Comparison of ENCODE assay signal across 26 cellular contexts in the genomic region with DNA sequence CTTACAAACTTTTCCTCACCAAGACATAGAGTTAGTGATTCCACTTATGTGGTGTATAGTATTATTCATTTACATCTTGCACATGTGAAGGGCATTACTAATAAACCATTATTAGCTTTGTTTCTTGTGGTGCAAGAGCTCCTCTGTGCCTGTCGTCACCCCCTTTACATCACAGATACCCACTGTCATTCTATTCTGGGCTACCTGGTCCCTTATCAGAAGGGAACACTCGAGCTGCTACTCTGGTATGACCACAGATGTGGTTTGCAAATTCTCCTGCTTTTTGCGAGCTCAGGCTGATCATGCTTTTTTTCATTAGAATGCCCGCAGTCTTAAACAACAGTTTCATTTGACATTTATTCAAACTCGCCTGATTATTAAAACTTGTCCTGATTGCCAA. TPM values are rescaled to one million over a fixed set of nuclear protein-coding genes. Genes with fewer than 3 reads are reported as not detected.
"Had no signal": no experiment of that assay in that cellular context is flagged by ENCODE, and none has a peak within 500 bp of the region (broad histone marks: within the 10 kb centered on the region; RNA-seq: fewer than 3 reads in every experiment).

No MANE protein-coding gene starts in this region.

- H3K36me3 ChIP-seq: gastrocnemius medialis, right lobe of liver, thoracic aorta, tibial nerve, upper lobe of left lung had no signal

- H3K4me3 ChIP-seq: dorsolateral prefrontal cortex, gastrocnemius medialis, hepatocyte, mucosa of descending colon, right lobe of liver, thoracic aorta, tibial nerve, upper lobe of left lung had no signal

- FAIRE-seq: kidney, small intestine, urothelium cell line had no signal

- H3K4me2 ChIP-seq: hepatocyte had no signal

- ATAC-seq: esophagus mucosa; gastrocnemius medialis; left lobe of liver; mucosa of descending colon; natural killer cell treated with Interleukin-12 subunit alpha and Interleukin-12 subunit beta and Interleukin-15 and Interleukin-18, amount 100 ng/mL, for 72 hours; right lobe of liver; stimulated activated naive B cell treated with anti-CD40 and anti-IgM and Interleukin-4, amounts not matched to agents 10 μg/mL and 1 μg/mL and 100 μg/mL, for 72 hours had no signal

- H3K27me3 ChIP-seq: dorsolateral prefrontal cortex, gastrocnemius medialis, hepatocyte, right lobe of liver, tibial nerve, upper lobe of left lung had no signal

- H3K9me3 ChIP-seq: gastrocnemius medialis, right lobe of liver, thoracic aorta had no signal

- H3K9ac ChIP-seq: parathyroid adenoma had no signal

- H3K4me1 ChIP-seq: gastrocnemius medialis, parathyroid adenoma, right lobe of liver had no signal

- H3K79me2 ChIP-seq: hepatocyte, parathyroid adenoma had no signal

- H3K27ac ChIP-seq: dorsolateral prefrontal cortex, epithelial cell of prostate, gastrocnemius medialis, hepatocyte, parathyroid adenoma, right lobe of liver, thoracic aorta, tibial nerve, upper lobe of left lung had no signal

- H2AFZ ChIP-seq: hepatocyte, parathyroid adenoma had no signal

- DNase-seq: dorsolateral prefrontal cortex; effector CD4-positive, alpha-beta T cell; foreskin fibroblast; gastrocnemius medialis; kidney; mesenchymal stem cell; mucosa of descending colon; naive B cell; right lobe of liver; small intestine; stimulated activated CD4-positive, alpha-beta T cell treated with anti-CD3 and anti-CD28 coated beads, Interleukin-15, amount 100 ng/mL, for 24 hours; stimulated activated CD4-positive, alpha-beta T cell treated with anti-CD3 and anti-CD28 coated beads, Interleukin-2, amount 100 ng/mL, for 48 hours; stimulated activated naive B cell treated with anti-CD40 and anti-IgM and Interleukin-4, amounts not matched to agents 10 μg/mL and 1 μg/mL and 100 μg/mL, for 72 hours; upper lobe of left lung had no signal

RNA-seq across cellular contexts. Expression of gene LIPH, which starts 19.8 kb away (rescaled TPM):
- total RNA-seq: lung microvascular endothelial cell; natural killer cell treated with Interleukin-12 subunit alpha and Interleukin-12 subunit beta and Interleukin-15 and Interleukin-18, amount 100 ng/mL, for 72 hours; neural crest cell; osteoblast had no signal
